ENCODE assay signal across 2 cellular contexts in the genomic region with DNA sequence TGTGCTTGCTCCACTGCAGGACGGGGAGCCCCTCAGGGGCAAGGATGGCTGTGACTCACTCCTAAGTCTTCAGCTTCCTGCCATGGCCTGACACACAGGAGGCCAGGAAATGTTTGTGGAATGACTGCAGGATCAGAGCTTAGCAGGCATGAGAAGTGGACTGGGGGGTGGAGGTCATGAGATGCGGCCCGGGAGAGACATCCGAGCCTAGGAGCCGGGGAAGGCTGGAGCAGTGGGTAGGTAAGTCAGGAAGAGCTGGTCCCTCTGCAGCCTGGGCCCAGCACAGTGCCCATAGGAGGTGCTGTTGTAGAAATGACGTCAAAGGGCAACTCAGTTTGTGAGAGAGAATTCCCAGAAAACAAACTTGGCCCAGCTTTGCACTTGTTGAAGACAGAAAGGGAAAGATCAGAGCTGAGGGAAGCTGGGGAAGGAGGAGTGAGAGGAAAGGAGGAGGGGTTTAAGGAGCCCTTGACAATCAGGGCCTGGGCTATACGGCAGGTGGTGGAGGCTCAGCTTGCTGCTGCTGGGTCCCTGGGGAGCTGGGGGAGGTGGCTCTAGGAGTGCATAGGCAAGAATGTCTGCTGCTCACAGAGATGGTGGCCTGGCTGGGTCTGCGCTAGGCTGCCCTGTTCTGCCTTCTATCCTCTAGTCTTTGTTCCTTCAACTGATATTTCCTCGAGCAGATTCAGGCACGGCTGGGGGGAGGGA.
TF ChIP-seq lines count a peak whose summit lies in the region.

No MANE protein-coding gene starts in this region.

TF ChIP-seq in HCT116, 20 proteins besides CTCF, POLR2A, EP300 and RAD21:
- TF ChIP-seq TCF7L2 (IDR thresholded peaks at IDR 0.05; ENCODE audit: borderline replicate concordance, extremely low read depth, insufficient read depth, insufficient read length) (no peak), SRF (IDR thresholded peaks at IDR 0.05; ENCODE audit: low read depth) (no peak), MAX (IDR thresholded peaks at IDR 0.05) (no peak), EZH2 (IDR thresholded peaks at IDR 0.05) (no peak), POLR2AphosphoS5 (IDR thresholded peaks at IDR 0.05; ENCODE audit: low read depth, low read length) (no peak), SP1 (IDR thresholded peaks at IDR 0.05; ENCODE audit: low read depth) (peak; percentile 53), ELF1 (IDR thresholded peaks at IDR 0.05; ENCODE audit: borderline replicate concordance, low read depth) (no peak), EGR1 (IDR thresholded peaks at IDR 0.05; ENCODE audit: low read depth) (no peak), CBX3 (IDR thresholded peaks at IDR 0.05; ENCODE audit: low read depth) (no peak), ZFX (IDR thresholded peaks at IDR 0.05) (no peak), JUND (IDR thresholded peaks at IDR 0.05) (peak; percentile 65), YY1 (IDR thresholded peaks at IDR 0.05; ENCODE audit: extremely low read depth, insufficient replicate concordance, low read depth, low read length) (no peak), EZH2phosphoT487 (IDR thresholded peaks at IDR 0.05; ENCODE audit: borderline replicate concordance) (no peak), ZNF274 (IDR thresholded peaks at IDR 0.05; ENCODE audit: low read depth, low read length) (no peak), SIN3A (IDR thresholded peaks at IDR 0.05; ENCODE audit: low read depth) (no peak), FOSL1 (IDR thresholded peaks at IDR 0.05; ENCODE audit: low read depth) (peak; percentile 78)
- TF ChIP-seq, protein P1, sequence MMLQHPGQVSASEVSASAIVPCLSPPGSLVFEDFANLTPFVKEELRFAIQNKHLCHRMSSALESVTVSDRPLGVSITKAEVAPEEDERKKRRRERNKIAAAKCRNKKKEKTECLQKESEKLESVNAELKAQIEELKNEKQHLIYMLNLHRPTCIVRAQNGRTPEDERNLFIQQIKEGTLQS (IDR thresholded peaks at IDR 0.05) = no peak
TF ChIP-seq in HCT116: peak in this region for 3.

TF ChIP-seq in K562, 482 proteins besides CTCF, POLR2A, EP300 and RAD21:
- TF ChIP-seq BMI1 (IDR thresholded peaks at IDR 0.05; ENCODE audit: low read length) (no peak), ZBTB8A (IDR thresholded peaks at IDR 0.05; ENCODE audit: partially characterized antibody) (no peak), CREM (IDR thresholded peaks at IDR 0.05; ENCODE audit: low read depth) (peak; percentile 86), CREB1 (IDR thresholded peaks at IDR 0.05) (no peak), CREB1 (CRISPR knock-in tag; IDR thresholded peaks at IDR 0.05) (0 out of 2 replicates have a peak, but pooled peaks have one; percentile 25), EGR1 (conservative IDR thresholded peaks at IDR 0.05) (no peak), ATF1 (CRISPR knock-in tag; IDR thresholded peaks at IDR 0.05) (no peak), ATF1 (tag; IDR thresholded peaks at IDR 0.05) (peak; percentile 62), ETV6 (IDR thresholded peaks at IDR 0.05; ENCODE audit: borderline replicate concordance in 1 of 2, low read depth in 2 of 2, low read length in 1 of 2) (no peak), ETV6 (CRISPR knock-in tag; IDR thresholded peaks at IDR 0.05; ENCODE audit: borderline replicate concordance) (no peak)
